ENCODE assay signal across 32 cellular contexts in the genomic region with DNA sequence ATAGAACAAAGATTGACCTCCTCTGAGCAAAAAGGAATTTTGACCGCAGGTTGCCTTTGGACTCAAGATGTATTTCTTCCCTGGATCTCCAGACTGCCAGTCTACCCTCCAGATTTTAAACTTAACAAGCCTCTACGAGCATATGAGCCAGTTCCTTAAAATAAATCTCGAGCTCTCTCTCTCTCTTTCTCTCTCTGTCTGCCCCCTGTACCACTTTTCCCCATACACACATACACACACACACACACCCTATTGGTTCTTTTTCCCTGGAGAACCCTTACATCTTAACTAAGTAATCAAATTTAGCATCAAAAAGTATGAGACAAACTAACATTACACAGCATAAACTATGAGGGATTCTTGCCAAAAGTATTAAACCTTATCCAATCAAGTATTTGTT. TPM values are rescaled to one million over a fixed set of nuclear protein-coding genes. Genes with fewer than 3 reads are reported as not detected.
A peak's percentile ranks its signal among the peaks of the same experiment; 100 is the strongest.
DNase-seq lines count a peak whose midpoint lies in the region; ATAC-seq, FAIRE-seq and TF ChIP-seq lines count a peak whose summit lies in the region.
"Had no signal": no experiment of that assay in that cellular context is flagged by ENCODE, and none has a peak within 500 bp of the region (broad histone marks: within the 10 kb centered on the region; RNA-seq: fewer than 3 reads in every experiment).

No MANE protein-coding gene starts in this region.

- H3K4me3 Mint-ChIP-seq in T-helper 17 cell: no peak overlapping the region
- H3K4me3 Mint-ChIP-seq in CD14-positive monocyte: no peak overlapping the region
- H3K4me3 Mint-ChIP-seq in CD8-positive, alpha-beta memory T cell: no peak overlapping the region
- H3K4me3 Mint-ChIP-seq: activated CD4-positive, alpha-beta T cell treated with anti-CD3 and anti-CD28 coated beads for 36 hours; activated CD8-positive, alpha-beta T cell treated with anti-CD3 and anti-CD28 coated beads for 36 hours; activated naive CD4-positive, alpha-beta T cell treated with anti-CD3 and anti-CD28 coated beads, Interleukin-2, amount 10 ng/mL, durations not matched to agents 7 days and 5 days; natural killer cell treated with Interleukin-12 subunit alpha and Interleukin-12 subunit beta and Interleukin-15 and Interleukin-18, amount 100 ng/mL, for 72 hours had no signal

- CTCF ChIA-PET in CD8-positive, alpha-beta memory T cell (lab: Charles Lee): no interaction called here

- DNase-seq in EH (ENCODE audit: low read depth): peak; percentile 7
- no peak for DNase-seq in T-helper 17 cell
- peak; percentile 41 for DNase-seq in fibroblast of villous mesenchyme (ENCODE audit: low read depth)
- DNase-seq in thoracic aorta (ENCODE audit: low spot score): no peak
- DNase-seq in CD14-positive monocyte (ENCODE audit: low spot score): no peak
- no peak for DNase-seq in CD8-positive, alpha-beta memory T cell
- DNase-seq in H54 (ENCODE audit: insufficient read length, low spot score): no peak
- DNase-seq: activated CD4-positive, alpha-beta T cell treated with anti-CD3 and anti-CD28 coated beads for 36 hours; activated CD8-positive, alpha-beta memory T cell treated with anti-CD3 and anti-CD28 coated beads, Interleukin-2, amount 50 U/mL, for 48 hours; activated CD8-positive, alpha-beta T cell treated with anti-CD3 and anti-CD28 coated beads for 36 hours; activated naive CD4-positive, alpha-beta T cell treated with anti-CD3 and anti-CD28 coated beads, Interleukin-2, amount 10 ng/mL, durations not matched to agents 7 days and 5 days; Caco-2; DMS79; effector CD4-positive, alpha-beta T cell; GF-D8; Kasumi-1; kidney; NCI-H1417 treated with DMSO at 0.1 percent for 48 hours; NCI-H2081 treated with DMSO at 0.1 percent for 48 hours; NCI-H345; NCI-H748 treated with DMSO at 0.1 percent for 48 hours; occipital lobe; SHP77 treated with DMSO at 0.1 percent for 48 hours; stimulated activated naive CD4-positive, alpha-beta T cell; SW 1271; T-helper 9 cell; testis had no signal

- H3K4me1 ChIP-seq in thoracic aorta (ENCODE audit: control insufficient read depth in 1 of 2, low read depth in 2 of 2): peaks cover 60 to 84% of the 10 kb centered on the region in 2 donors
- no peaks in the 10 kb centered on the region for H3K4me1 ChIP-seq in CD8-positive, alpha-beta memory T cell (ENCODE audit: insufficient read depth, low read length)
- H3K4me1 ChIP-seq: BLaER1 treated with 17β-estradiol and CSF1 and Interleukin-3, amounts not matched to agents 10 nM and 100 nM; Caco-2 had no signal

- H3K27me3 ChIP-seq in thoracic aorta (replicated peaks; ENCODE audit: insufficient read depth): no peaks in the 10 kb centered on the region
- no peaks in the 10 kb centered on the region for H3K27me3 ChIP-seq in CD8-positive, alpha-beta memory T cell (ENCODE audit: insufficient read depth, low read length, poor library complexity, severe bottlenecking)
- H3K27me3 ChIP-seq: BLaER1 treated with 17β-estradiol and CSF1 and Interleukin-3, amounts not matched to agents 10 nM and 100 nM; testis had no signal

- FAIRE-seq in H54 (lab: Jason Lieb, UNC): no peak
- FAIRE-seq: kidney had no signal

- no peaks in the 10 kb centered on the region for H3K9me3 Mint-ChIP-seq in CD14-positive monocyte
- H3K9me3 Mint-ChIP-seq in CD8-positive, alpha-beta memory T cell: no peaks in the 10 kb centered on the region
- H3K9me3 Mint-ChIP-seq: activated CD8-positive, alpha-beta T cell treated with anti-CD3 and anti-CD28 coated beads for 36 hours; activated naive CD4-positive, alpha-beta T cell treated with anti-CD3 and anti-CD28 coated beads, Interleukin-2, amount 10 ng/mL, durations not matched to agents 7 days and 5 days; natural killer cell treated with Interleukin-12 subunit alpha and Interleukin-12 subunit beta and Interleukin-15 and Interleukin-18, amount 100 ng/mL, for 72 hours had no signal

- H3K27ac ChIP-seq in thoracic aorta: peak overlapping the region; percentile 73 to 94
- H3K27ac ChIP-seq in CD8-positive, alpha-beta memory T cell (ENCODE audit: low read depth, low read length): no peak overlapping the region
- H3K27ac ChIP-seq: BLaER1 treated with 17β-estradiol and CSF1 and Interleukin-3, amounts not matched to agents 10 nM and 100 nM; prostate gland; testis had no signal

- H3K36me3 Mint-ChIP-seq in T-helper 17 cell (ENCODE audit: low read depth) (peaks cover 3% of the 10 kb centered on the region), CD14-positive monocyte (peaks cover 41 to 42% of the 10 kb centered on the region in 2 donors)
- H3K36me3 Mint-ChIP-seq in CD8-positive, alpha-beta memory T cell: peaks cover 0 to 28% (median 13%) of the 10 kb centered on the region in 3 donors

- no peak for TF ChIP-seq CTCF in fibroblast of villous mesenchyme (IDR thresholded peaks at IDR 0.05; ENCODE audit: insufficient read depth, low read depth, low read length)
- TF ChIP-seq CTCF in thoracic aorta (IDR thresholded peaks at IDR 0.05): no peak
- TF ChIP-seq CTCF in CD14-positive monocyte (IDR thresholded peaks at IDR 0.05): no peak

- no peak overlapping the region for H3K4me3 ChIP-seq in fibroblast of villous mesenchyme (ENCODE audit: low read depth, low read length)
- peak overlapping the region; percentile 58 for H3K4me3 ChIP-seq in thoracic aorta
- no peak overlapping the region for H3K4me3 ChIP-seq in CD8-positive, alpha-beta memory T cell (ENCODE audit: low read length)
- H3K4me3 ChIP-seq: BLaER1 treated with 17β-estradiol and CSF1 and Interleukin-3, amounts not matched to agents 10 nM and 100 nM; lung; prostate gland; testis had no signal

- peak overlapping the region; percentile 24 for H3K27ac Mint-ChIP-seq in T-helper 17 cell
- H3K27ac Mint-ChIP-seq in CD14-positive monocyte: peak overlapping the region in 1 of 7 donors; percentile 15
- H3K27ac Mint-ChIP-seq in CD8-positive, alpha-beta memory T cell: peak overlapping the region in 3 of 8 donors; percentile 57 to 75 (median 71)
- H3K27ac Mint-ChIP-seq: activated CD4-positive, alpha-beta T cell treated with anti-CD3 and anti-CD28 coated beads for 36 hours; activated CD8-positive, alpha-beta T cell treated with anti-CD3 and anti-CD28 coated beads for 36 hours; activated naive CD4-positive, alpha-beta T cell treated with anti-CD3 and anti-CD28 coated beads, Interleukin-2, amount 10 ng/mL, durations not matched to agents 7 days and 5 days; natural killer cell treated with Interleukin-12 subunit alpha and Interleukin-12 subunit beta and Interleukin-15 and Interleukin-18, amount 100 ng/mL, for 72 hours had no signal

- intact Hi-C loops in CD14-positive monocyte (cut with micrococcal nuclease): no loop called here

- H3K27me3 Mint-ChIP-seq in T-helper 17 cell (no peaks in the 10 kb centered on the region), CD14-positive monocyte (ENCODE audit: low read depth in 3 of 3) (peaks cover 0 to 1% (median 0%) of the 10 kb centered on the region in 3 donors)
- H3K27me3 Mint-ChIP-seq in CD8-positive, alpha-beta memory T cell: no peaks in the 10 kb centered on the region
- H3K27me3 Mint-ChIP-seq: activated CD4-positive, alpha-beta T cell treated with anti-CD3 and anti-CD28 coated beads for 36 hours; activated CD8-positive, alpha-beta T cell treated with anti-CD3 and anti-CD28 coated beads for 36 hours; activated naive CD4-positive, alpha-beta T cell treated with anti-CD3 and anti-CD28 coated beads, Interleukin-2, amount 10 ng/mL, durations not matched to agents 7 days and 5 days; natural killer cell treated with Interleukin-12 subunit alpha and Interleukin-12 subunit beta and Interleukin-15 and Interleukin-18, amount 100 ng/mL, for 72 hours had no signal

- H3K9me3 ChIP-seq in T-helper 17 cell (ENCODE audit: control insufficient read depth, low read length, poor library complexity, severe bottlenecking): no peaks in the 10 kb centered on the region
- no peaks in the 10 kb centered on the region for H3K9me3 ChIP-seq in thoracic aorta
- no peaks in the 10 kb centered on the region for H3K9me3 ChIP-seq in CD8-positive, alpha-beta memory T cell (ENCODE audit: low read length)
- H3K9me3 ChIP-seq: BLaER1 treated with 17β-estradiol and CSF1 and Interleukin-3, amounts not matched to agents 10 nM and 100 nM; Caco-2; prostate gland; testis had no signal

- H3K36me3 ChIP-seq in thoracic aorta: no peaks in the 10 kb centered on the region
- peaks cover 8% of the 10 kb centered on the region for H3K36me3 ChIP-seq in CD8-positive, alpha-beta memory T cell (ENCODE audit: insufficient read depth, low read length)
- H3K36me3 ChIP-seq: prostate gland had no signal

- POLR2A ChIA-PET in CD8-positive, alpha-beta memory T cell (lab: Charles Lee): no interaction called here

- ATAC-seq in T-helper 17 cell (no peak), thoracic aorta (ENCODE audit: insufficient number of reproducible peaks, low FRiP score, low read depth) (peak; percentile 15), GM18873 (IDR thresholded peaks at IDR 0.05; ENCODE audit: low FRiP score, unreplicated experiment) (no peak)
- ATAC-seq: activated CD4-positive, alpha-beta T cell treated with anti-CD3 and anti-CD28 coated beads for 36 hours; activated CD8-positive, alpha-beta T cell treated with anti-CD3 and anti-CD28 coated beads for 36 hours; natural killer cell treated with Interleukin-12 subunit alpha and Interleukin-12 subunit beta and Interleukin-15 and Interleukin-18, amount 100 ng/mL, for 72 hours had no signal

- H3K4me1 Mint-ChIP-seq in T-helper 17 cell (no peaks in the 10 kb centered on the region), CD14-positive monocyte (no peaks in the 10 kb centered on the region)
- H3K4me1 Mint-ChIP-seq in CD8-positive, alpha-beta memory T cell: no peaks in the 10 kb centered on the region
- H3K4me1 Mint-ChIP-seq: activated CD4-positive, alpha-beta T cell treated with anti-CD3 and anti-CD28 coated beads for 36 hours; activated naive CD4-positive, alpha-beta T cell treated with anti-CD3 and anti-CD28 coated beads, Interleukin-2, amount 10 ng/mL, durations not matched to agents 7 days and 5 days had no signal

- no peak for TF ChIP-seq POLR2A in H54 (IDR thresholded peaks at IDR 0.05; ENCODE audit: low read depth, low read length)

RNA-seq across cellular contexts. Expression of a gene that starts 11.4 kb away (rescaled TPM):
- 10 to 100 TPM; 13.6 to 16.5 TPM for total RNA-seq in T-helper 17 cell
- 50.6 and 62.2 TPM in 2 replicates for total RNA-seq in fibroblast of villous mesenchyme
- 100 to 1,000 TPM; 141 to 271 TPM for total RNA-seq in thoracic aorta
- 10 to 100 TPM; 58.8 to 76.0 TPM for polyA plus RNA-seq in CD14-positive monocyte
- 10 to 100 TPM; 46.5 to 48.7 TPM for total RNA-seq in CD8-positive, alpha-beta memory T cell
- polyA plus RNA-seq in CD8-positive, alpha-beta memory T cell: 44.6 TPM

RNA-seq across cellular contexts. Expression of a gene that starts 27.6 kb away (rescaled TPM):
- total RNA-seq in T-helper 17 cell (10 to 100 TPM; 11.0 to 11.3 TPM), fibroblast of villous mesenchyme (7.4 and 10.4 TPM in 2 replicates), thoracic aorta (10 to 100 TPM in 1 of 2 donors, 1 to 10 TPM in 1; 4.7 to 10.3 TPM)
- 1 to 10 TPM; 1.6 to 1.7 TPM for polyA plus RNA-seq in CD14-positive monocyte
- 10 to 100 TPM; 11.6 TPM for total RNA-seq in CD8-positive, alpha-beta memory T cell
- polyA plus RNA-seq in CD8-positive, alpha-beta memory T cell: 6.6 TPM

RNA-seq across cellular contexts. Expression of a gene that starts 27.7 kb away (rescaled TPM):
- total RNA-seq in T-helper 17 cell (10 to 100 TPM; 54.8 to 87.4 TPM), fibroblast of villous mesenchyme (27.7 and 32.0 TPM in 2 replicates), thoracic aorta (10 to 100 TPM; 52.5 to 72.4 TPM)
- polyA plus RNA-seq in CD14-positive monocyte: 10 to 100 TPM; 28.1 to 29.0 TPM
- 10 to 100 TPM; 29.2 to 38.9 TPM for total RNA-seq in CD8-positive, alpha-beta memory T cell
- 39.4 TPM for polyA plus RNA-seq in CD8-positive, alpha-beta memory T cell

Comparison
In these comparisons a context has a peak if more than half of its experiments do, and no peak if none do; other contexts are left out.
1. DNase-seq: peak in EH (single experiment) and fibroblast of villous mesenchyme (single experiment); none in T-helper 17 cell (0 of 3), thoracic aorta (single experiment), CD14-positive monocyte (single experiment), CD8-positive, alpha-beta memory T cell (0 of 5) and H54 (single experiment).